8 cellular contexts compared by ENCODE assay signal in the genomic region with DNA sequence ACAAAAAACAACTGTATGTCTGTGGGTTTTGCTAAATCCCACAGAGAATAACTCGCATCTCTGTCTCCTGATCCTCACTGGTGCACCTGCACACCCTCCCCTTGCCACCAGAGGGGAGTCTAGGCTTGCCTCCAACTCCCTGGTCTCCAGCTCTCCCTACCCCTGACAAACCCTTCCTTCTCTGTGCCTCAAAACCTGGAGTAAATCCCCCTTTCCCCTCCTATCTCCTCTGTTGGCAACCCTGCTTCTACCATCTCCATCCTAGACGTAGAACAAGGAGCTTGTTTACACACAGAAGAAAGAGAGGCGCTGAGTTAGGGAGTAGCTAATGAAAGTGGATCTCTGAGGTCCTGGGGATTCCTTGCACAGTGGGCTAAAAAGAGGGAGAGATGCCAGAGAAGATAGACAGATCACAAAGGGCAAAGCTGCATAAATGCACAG. TPM values are rescaled to one million over a fixed set of nuclear protein-coding genes. Genes with fewer than 3 reads are reported as not detected.
DNase-seq lines count a peak whose midpoint lies in the region; ATAC-seq and TF ChIP-seq lines count a peak whose summit lies in the region.

No MANE protein-coding gene starts in this region.

- H3K9me3 Mint-ChIP-seq in stimulated activated naive CD8-positive, alpha-beta T cell treated with anti-CD3 and anti-CD28 coated beads, Interleukin-15, amount 100 ng/mL, for 72 hours = no peaks in the 10 kb centered on the region

- ATAC-seq in HG03039 (IDR thresholded peaks at IDR 0.05; ENCODE audit: unreplicated experiment) = peak; percentile 58
- peak; percentile 78 for ATAC-seq in stimulated activated naive CD8-positive, alpha-beta T cell treated with anti-CD3 and anti-CD28 coated beads, Interleukin-15, amount 100 ng/mL, for 72 hours
- ATAC-seq in GM19395 (IDR thresholded peaks at IDR 0.05; ENCODE audit: unreplicated experiment) = no peak

- no peaks in the 10 kb centered on the region for H3K27me3 ChIP-seq in GM06990 (replicated peaks; ENCODE audit: control insufficient read depth, insufficient read depth, low read length)

- H3K4me3 Mint-ChIP-seq in stimulated activated naive CD8-positive, alpha-beta T cell treated with anti-CD3 and anti-CD28 coated beads, Interleukin-15, amount 100 ng/mL, for 72 hours = no peak overlapping the region

- peak; percentile 94 for TF ChIP-seq CTCF in GM06990 (IDR thresholded peaks at IDR 0.05; ENCODE audit: insufficient read depth, low read length, poor library complexity, severe bottlenecking)

- no peaks in the 10 kb centered on the region for H3K27me3 Mint-ChIP-seq in stimulated activated naive CD8-positive, alpha-beta T cell treated with anti-CD3 and anti-CD28 coated beads, Interleukin-15, amount 100 ng/mL, for 72 hours

- DNase-seq in GM06990 (ENCODE audit: extremely low read depth, insufficient read length) (no peak), NCI-H345 treated with DMSO at 0.1 percent for 48 hours (lab: John Stamatoyannopoulos, UW; ENCODE audit: unreplicated experiment) (peak; percentile 24), dermis microvascular lymphatic vessel endothelial cell (ENCODE audit: low read depth in 2 of 2) (peak; percentile 53 to 72), medulla oblongata (ENCODE audit: extremely low spot score) (peak; percentile 71)
- DNase-seq in activated CD4-positive, alpha-beta T cell treated with anti-CD3 and anti-CD28 coated beads for 1 hour = peak; percentile 56
- peak; percentile 56 to 69 for DNase-seq in stimulated activated naive CD8-positive, alpha-beta T cell treated with anti-CD3 and anti-CD28 coated beads, Interleukin-15, amount 100 ng/mL, for 72 hours

- no peak overlapping the region for H3K27ac Mint-ChIP-seq in stimulated activated naive CD8-positive, alpha-beta T cell treated with anti-CD3 and anti-CD28 coated beads, Interleukin-15, amount 100 ng/mL, for 72 hours

- H3K4me3 ChIP-seq in GM06990 (replicated peaks; ENCODE audit: low read depth, low read length) = no peak overlapping the region

- H3K4me1 Mint-ChIP-seq in stimulated activated naive CD8-positive, alpha-beta T cell treated with anti-CD3 and anti-CD28 coated beads, Interleukin-15, amount 100 ng/mL, for 72 hours = peaks cover 30% of the 10 kb centered on the region

- H3K36me3 ChIP-seq in GM06990 (ENCODE audit: control insufficient read depth, insufficient read depth, low read length) = no peaks in the 10 kb centered on the region

RNA-seq across cellular contexts. Expression of a gene that starts 6.0 kb away (rescaled TPM):
- total RNA-seq in dermis microvascular lymphatic vessel endothelial cell = 2.1 and 2.2 TPM in 2 replicates

RNA-seq across cellular contexts. Expression of a gene that starts 13.3 kb away (rescaled TPM):
- 24.4 and 26.2 TPM in 2 replicates for total RNA-seq in dermis microvascular lymphatic vessel endothelial cell

RNA-seq across cellular contexts. Expression of a gene that starts 13.6 kb away (rescaled TPM):
- 21.6 and 25.8 TPM in 2 replicates for total RNA-seq in dermis microvascular lymphatic vessel endothelial cell

RNA-seq across cellular contexts. Expression of a gene that starts 16.0 kb away (rescaled TPM):
- 84.2 and 112 TPM in 2 replicates for total RNA-seq in dermis microvascular lymphatic vessel endothelial cell

RNA-seq across cellular contexts. Expression of a gene that starts 25.8 kb away (rescaled TPM):
- 4.4 and 5.8 TPM in 2 replicates for total RNA-seq in dermis microvascular lymphatic vessel endothelial cell
